1 cellular context compared by ENCODE assay signal in genomic region chr1:61120998-61121397, GRCh38.
TF ChIP-seq lines count a peak whose summit lies in the region.

No MANE protein-coding gene starts in this region.

TF ChIP-seq in HEK293, 187 proteins besides CTCF, POLR2A, EP300 and RAD21 (continued from another document and continues in another):
- TF ChIP-seq PRDM2 (tag by site-specific recombination; IDR thresholded peaks at IDR 0.05; ENCODE audit: borderline replicate concordance), result no peak
- TF ChIP-seq ZNF211 (tag by site-specific recombination; IDR thresholded peaks at IDR 0.05; ENCODE audit: low read depth), result no peak
- TF ChIP-seq ZNF449 (tag by site-specific recombination; IDR thresholded peaks at IDR 0.05), result no peak
- no peak for TF ChIP-seq GLIS1 (tag by site-specific recombination; IDR thresholded peaks at IDR 0.05)
- no peak for TF ChIP-seq SETDB1 (IDR thresholded peaks at IDR 0.05; ENCODE audit: insufficient read length, low read length)
- TF ChIP-seq ZNF292 (tag by site-specific recombination; IDR thresholded peaks at IDR 0.05; ENCODE audit: borderline replicate concordance, low read depth), result no peak
- TF ChIP-seq ZBTB8A (tag by site-specific recombination; IDR thresholded peaks at IDR 0.05), result 0 out of 2 replicates have a peak, but pooled peaks have one; percentile 7
- 0 out of 2 replicates have a peak, but pooled peaks have one; percentile 25 for TF ChIP-seq KLF16 (tag by site-specific recombination; IDR thresholded peaks at IDR 0.05)
- no peak for TF ChIP-seq ZNF549 (tag by site-specific recombination; IDR thresholded peaks at IDR 0.05)
- TF ChIP-seq ZNF114 (tag by site-specific recombination; IDR thresholded peaks at IDR 0.05), result no peak
- TF ChIP-seq ZSCAN18 (tag by site-specific recombination; IDR thresholded peaks at IDR 0.05), result no peak
- no peak for TF ChIP-seq ZNF214 (tag by site-specific recombination; IDR thresholded peaks at IDR 0.05; ENCODE audit: borderline replicate concordance)
- no peak for TF ChIP-seq HIC1 (tag by site-specific recombination; IDR thresholded peaks at IDR 0.05)
- TF ChIP-seq PRDM6 (tag by site-specific recombination; IDR thresholded peaks at IDR 0.05), result peak; percentile 62
- TF ChIP-seq ZNF423 (tag by site-specific recombination; IDR thresholded peaks at IDR 0.05), result no peak
- TF ChIP-seq ZNF555 (tag by site-specific recombination; conservative IDR thresholded peaks at IDR 0.05), result no peak
- TF ChIP-seq ZNF19 (tag by site-specific recombination; IDR thresholded peaks at IDR 0.05; ENCODE audit: low read depth), result no peak
- no peak for TF ChIP-seq ZNF776 (tag by site-specific recombination; IDR thresholded peaks at IDR 0.05; ENCODE audit: borderline replicate concordance)
- TF ChIP-seq ZNF416 (tag by site-specific recombination; IDR thresholded peaks at IDR 0.05), result no peak
- TF ChIP-seq SCRT1 (tag by site-specific recombination; IDR thresholded peaks at IDR 0.05; ENCODE audit: borderline replicate concordance), result no peak
- peak; percentile 97 for TF ChIP-seq ZNF660 (tag by site-specific recombination; IDR thresholded peaks at IDR 0.05)
- 0 out of 2 replicates have a peak, but pooled peaks have one; percentile 8 for TF ChIP-seq ZNF580 (tag by site-specific recombination; IDR thresholded peaks at IDR 0.05)
- no peak for TF ChIP-seq ZNF302 (tag by site-specific recombination; IDR thresholded peaks at IDR 0.05; ENCODE audit: low read depth)
- no peak for TF ChIP-seq PRDM10 (tag by site-specific recombination; IDR thresholded peaks at IDR 0.05)
- TF ChIP-seq ZNF280D (tag by site-specific recombination; IDR thresholded peaks at IDR 0.05), result no peak
- no peak for TF ChIP-seq BCL11A (tag by site-specific recombination; IDR thresholded peaks at IDR 0.05; ENCODE audit: low read depth)
- TF ChIP-seq ZNF791 (tag by site-specific recombination; IDR thresholded peaks at IDR 0.05), result no peak
- TF ChIP-seq ZNF830 (tag by site-specific recombination; IDR thresholded peaks at IDR 0.05; ENCODE audit: low read depth), result no peak
- no peak for TF ChIP-seq ZNF701 (tag by site-specific recombination; IDR thresholded peaks at IDR 0.05)
- no peak for TF ChIP-seq FEZF1 (tag by site-specific recombination; IDR thresholded peaks at IDR 0.05)
- no peak for TF ChIP-seq HOXD13 (CRISPR knock-in tag; IDR thresholded peaks at IDR 0.05; ENCODE audit: borderline replicate concordance)
- no peak for TF ChIP-seq GLI2 (tag by site-specific recombination; IDR thresholded peaks at IDR 0.05; ENCODE audit: borderline replicate concordance, low read depth)
- no peak for TF ChIP-seq ZNF76 (tag by site-specific recombination; IDR thresholded peaks at IDR 0.05; ENCODE audit: borderline replicate concordance, low read depth)
- no peak for TF ChIP-seq PRDM1 (tag by site-specific recombination; IDR thresholded peaks at IDR 0.05)
- no peak for TF ChIP-seq ZNF280C (tag by site-specific recombination; IDR thresholded peaks at IDR 0.05)
